17 cellular contexts compared by ENCODE assay signal in the genomic region with DNA sequence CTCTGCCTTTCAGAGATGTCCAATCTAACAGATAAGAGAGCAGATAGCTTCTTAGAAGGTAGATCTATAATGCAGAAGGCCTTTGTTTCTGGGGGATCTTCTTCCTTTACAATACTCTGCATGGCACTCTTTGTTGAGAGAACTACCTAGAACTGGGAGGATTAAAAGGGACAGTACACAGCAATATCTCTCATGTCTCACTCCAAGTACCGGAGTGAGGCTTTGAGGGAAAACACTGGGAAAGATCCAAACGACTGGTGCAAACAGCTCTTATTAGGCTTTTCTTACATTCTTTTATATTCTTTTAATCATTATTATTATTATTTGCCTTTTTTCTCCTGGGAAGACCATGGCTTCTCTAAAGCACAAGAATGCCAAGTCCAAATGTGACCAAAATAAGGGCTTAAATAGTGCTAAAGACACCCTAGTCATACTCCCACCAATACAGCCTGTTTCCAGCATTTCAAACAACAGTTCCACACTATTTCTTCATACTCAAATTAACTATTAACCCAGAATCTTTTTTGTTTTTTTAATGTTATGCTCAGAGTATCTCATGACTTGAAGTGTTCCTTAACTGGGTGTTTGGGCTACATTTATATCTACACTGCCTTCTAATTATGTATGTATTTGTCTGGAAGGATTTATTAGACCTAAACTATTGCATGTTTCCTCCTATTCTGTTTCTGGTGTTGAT. TPM values are rescaled to one million over a fixed set of nuclear protein-coding genes. Genes with fewer than 3 reads are reported as not detected.
DNase-seq lines count a peak whose midpoint lies in the region; ATAC-seq and TF ChIP-seq lines count a peak whose summit lies in the region.
"Had no signal": no experiment of that assay in that cellular context is flagged by ENCODE, and none has a peak within 500 bp of the region (broad histone marks: within the 10 kb centered on the region; RNA-seq: fewer than 3 reads in every experiment).

No MANE protein-coding gene starts in this region.

- peak overlapping the region; percentile 40 for H3K4me3 Mint-ChIP-seq in natural killer cell treated with Interleukin-12 subunit alpha and Interleukin-12 subunit beta and Interleukin-15 and Interleukin-18, amount 100 ng/mL, for 72 hours
- H3K4me3 Mint-ChIP-seq in natural killer cell, result no peak overlapping the region
- no peak overlapping the region for H3K4me3 Mint-ChIP-seq in activated T-helper 2 cell treated with anti-CD3 and anti-CD28 coated beads, Interferon-gamma antibody, Interleukin-2, Interleukin-4, amounts not matched to agents 10 μg/mL and 5 μg/mL and 100 μg/mL, durations not matched to agents 14 hours and 24 hours and 36 hours (ENCODE audit: low read depth)
- no peak overlapping the region for H3K4me3 Mint-ChIP-seq in stimulated activated naive B cell treated with anti-CD40 and anti-IgM and Interleukin-4, amounts not matched to agents 10 μg/mL and 1 μg/mL and 100 μg/mL, for 72 hours
- H3K4me3 Mint-ChIP-seq: CD4-positive, alpha-beta memory T cell had no signal

- peaks cover 8% of the 10 kb centered on the region for H3K9me3 Mint-ChIP-seq in natural killer cell treated with Interleukin-12 subunit alpha and Interleukin-12 subunit beta and Interleukin-15 and Interleukin-18, amount 100 ng/mL, for 72 hours
- peaks cover 0 to 3% of the 10 kb centered on the region in 2 donors for H3K9me3 Mint-ChIP-seq in natural killer cell
- peaks cover 29% of the 10 kb centered on the region for H3K9me3 Mint-ChIP-seq in activated T-helper 2 cell treated with anti-CD3 and anti-CD28 coated beads, Interferon-gamma antibody, Interleukin-2, Interleukin-4, amounts not matched to agents 10 μg/mL and 5 μg/mL and 100 μg/mL, durations not matched to agents 14 hours and 24 hours and 36 hours
- H3K9me3 Mint-ChIP-seq in stimulated activated naive B cell treated with anti-CD40 and anti-IgM and Interleukin-4, amounts not matched to agents 10 μg/mL and 1 μg/mL and 100 μg/mL, for 72 hours, result peaks cover 11 to 15% of the 10 kb centered on the region in 2 donors

- H3K4me1 Mint-ChIP-seq in natural killer cell treated with Interleukin-12 subunit alpha and Interleukin-12 subunit beta and Interleukin-15 and Interleukin-18, amount 100 ng/mL, for 72 hours (ENCODE audit: low read depth in 2 of 2), result peaks cover 13 to 17% of the 10 kb centered on the region in 2 donors
- H3K4me1 Mint-ChIP-seq in natural killer cell, result peaks cover 6 to 10% of the 10 kb centered on the region in 2 donors
- H3K4me1 Mint-ChIP-seq in activated T-helper 2 cell treated with anti-CD3 and anti-CD28 coated beads, Interferon-gamma antibody, Interleukin-2, Interleukin-4, amounts not matched to agents 10 μg/mL and 5 μg/mL and 100 μg/mL, durations not matched to agents 14 hours and 24 hours and 36 hours (ENCODE audit: low read depth), result peaks cover 26% of the 10 kb centered on the region
- peaks cover 7 to 24% of the 10 kb centered on the region in 2 donors for H3K4me1 Mint-ChIP-seq in stimulated activated naive B cell treated with anti-CD40 and anti-IgM and Interleukin-4, amounts not matched to agents 10 μg/mL and 1 μg/mL and 100 μg/mL, for 72 hours
- H3K4me1 Mint-ChIP-seq: CD4-positive, alpha-beta memory T cell had no signal

- no peaks in the 10 kb centered on the region for H3K27me3 Mint-ChIP-seq in natural killer cell treated with Interleukin-12 subunit alpha and Interleukin-12 subunit beta and Interleukin-15 and Interleukin-18, amount 100 ng/mL, for 72 hours
- no peaks in the 10 kb centered on the region for H3K27me3 Mint-ChIP-seq in natural killer cell (ENCODE audit: low read depth in 2 of 2)
- no peaks in the 10 kb centered on the region for H3K27me3 Mint-ChIP-seq in activated T-helper 2 cell treated with anti-CD3 and anti-CD28 coated beads, Interferon-gamma antibody, Interleukin-2, Interleukin-4, amounts not matched to agents 10 μg/mL and 5 μg/mL and 100 μg/mL, durations not matched to agents 14 hours and 24 hours and 36 hours (ENCODE audit: low read depth)
- no peaks in the 10 kb centered on the region for H3K27me3 Mint-ChIP-seq in stimulated activated naive B cell treated with anti-CD40 and anti-IgM and Interleukin-4, amounts not matched to agents 10 μg/mL and 1 μg/mL and 100 μg/mL, for 72 hours
- H3K27me3 Mint-ChIP-seq: CD4-positive, alpha-beta memory T cell had no signal

- DNase-seq in natural killer cell treated with Interleukin-12 subunit alpha and Interleukin-12 subunit beta and Interleukin-15 and Interleukin-18, amount 100 ng/mL, for 72 hours (ENCODE audit: low spot score), result no peak
- no peak for DNase-seq in natural killer cell
- no peak for DNase-seq in activated T-helper 2 cell treated with anti-CD3 and anti-CD28 coated beads, Interferon-gamma antibody, Interleukin-2, Interleukin-4, amounts not matched to agents 10 μg/mL and 5 μg/mL and 100 μg/mL, durations not matched to agents 14 hours and 24 hours and 36 hours (ENCODE audit: low spot score)
- DNase-seq in stimulated activated naive B cell treated with anti-CD40 and anti-IgM and Interleukin-4, amounts not matched to agents 10 μg/mL and 1 μg/mL and 100 μg/mL, for 72 hours, result no peak
- DNase-seq in NCI-H128 (lab: John Stamatoyannopoulos, UW; ENCODE audit: unreplicated experiment), result no peak
- DNase-seq: BE2C; CD4-positive, alpha-beta memory T cell; DND-41; GF-D8; KG1; NCI-H1048; NCI-H1694; NCI-H2107; NCI-H446 had no signal

- intact Hi-C loops in natural killer cell (cut with micrococcal nuclease), result no loop called here
- intact Hi-C loops in activated T-helper 2 cell treated with anti-CD3 and anti-CD28 coated beads, Interferon-gamma antibody, Interleukin-2, Interleukin-4, amounts not matched to agents 10 μg/mL and 5 μg/mL and 100 μg/mL, durations not matched to agents 14 hours and 24 hours and 36 hours (cut with micrococcal nuclease), result loop anchor here (1.0 to 10.0 kb wide), 4 partner anchors 36 to 1297 kb away; a partner anchor contains a TSS

- H3K27ac Mint-ChIP-seq in natural killer cell treated with Interleukin-12 subunit alpha and Interleukin-12 subunit beta and Interleukin-15 and Interleukin-18, amount 100 ng/mL, for 72 hours, result peak overlapping the region; percentile 12 to 76
- H3K27ac Mint-ChIP-seq in natural killer cell, result peak overlapping the region in 1 of 2 donors; percentile 5
- H3K27ac Mint-ChIP-seq in activated T-helper 2 cell treated with anti-CD3 and anti-CD28 coated beads, Interferon-gamma antibody, Interleukin-2, Interleukin-4, amounts not matched to agents 10 μg/mL and 5 μg/mL and 100 μg/mL, durations not matched to agents 14 hours and 24 hours and 36 hours, result peak overlapping the region; percentile 44
- H3K27ac Mint-ChIP-seq in stimulated activated naive B cell treated with anti-CD40 and anti-IgM and Interleukin-4, amounts not matched to agents 10 μg/mL and 1 μg/mL and 100 μg/mL, for 72 hours, result peak overlapping the region; percentile 57
- H3K27ac Mint-ChIP-seq: CD4-positive, alpha-beta memory T cell had no signal

- H3K36me3 Mint-ChIP-seq in natural killer cell treated with Interleukin-12 subunit alpha and Interleukin-12 subunit beta and Interleukin-15 and Interleukin-18, amount 100 ng/mL, for 72 hours, result peaks cover 20% of the 10 kb centered on the region
- H3K36me3 Mint-ChIP-seq in natural killer cell, result peaks cover 15% of the 10 kb centered on the region
- peaks cover 47% of the 10 kb centered on the region for H3K36me3 Mint-ChIP-seq in activated T-helper 2 cell treated with anti-CD3 and anti-CD28 coated beads, Interferon-gamma antibody, Interleukin-2, Interleukin-4, amounts not matched to agents 10 μg/mL and 5 μg/mL and 100 μg/mL, durations not matched to agents 14 hours and 24 hours and 36 hours (ENCODE audit: low read depth)
- H3K36me3 Mint-ChIP-seq in stimulated activated naive B cell treated with anti-CD40 and anti-IgM and Interleukin-4, amounts not matched to agents 10 μg/mL and 1 μg/mL and 100 μg/mL, for 72 hours, result peaks cover 17 to 23% of the 10 kb centered on the region in 2 donors

- TF ChIP-seq CTCF in natural killer cell (IDR thresholded peaks at IDR 0.05), result no peak

- ATAC-seq in natural killer cell treated with Interleukin-12 subunit alpha and Interleukin-12 subunit beta and Interleukin-15 and Interleukin-18, amount 100 ng/mL, for 72 hours, result no peak
- ATAC-seq in natural killer cell (no peak), HG02938 (IDR thresholded peaks at IDR 0.05; ENCODE audit: unreplicated experiment) (peak; percentile 4), GM21529 (IDR thresholded peaks at IDR 0.05; ENCODE audit: unreplicated experiment) (no peak)
- ATAC-seq in stimulated activated naive B cell treated with anti-CD40 and anti-IgM and Interleukin-4, amounts not matched to agents 10 μg/mL and 1 μg/mL and 100 μg/mL, for 72 hours (replicated peaks), result no peak
- ATAC-seq: Right ventricle myocardium inferior had no signal

RNA-seq across cellular contexts. Expression of a gene that starts 52.7 kb away (rescaled TPM):
- 10 to 100 TPM; 29.2 to 33.9 TPM for total RNA-seq in natural killer cell treated with Interleukin-12 subunit alpha and Interleukin-12 subunit beta and Interleukin-15 and Interleukin-18, amount 100 ng/mL, for 72 hours
- total RNA-seq in natural killer cell, result 10 to 100 TPM; 28.7 to 34.4 (median 30.3) TPM
- total RNA-seq in activated T-helper 2 cell treated with anti-CD3 and anti-CD28 coated beads, Interferon-gamma antibody, Interleukin-2, Interleukin-4, amounts not matched to agents 10 μg/mL and 5 μg/mL and 100 μg/mL, durations not matched to agents 14 hours and 24 hours and 36 hours, result 17.4 and 21.6 TPM in 2 replicates

RNA-seq across cellular contexts. Expression of a gene that starts 53.2 kb away (rescaled TPM):
- 10 to 100 TPM; 10.7 to 12.6 TPM for total RNA-seq in natural killer cell treated with Interleukin-12 subunit alpha and Interleukin-12 subunit beta and Interleukin-15 and Interleukin-18, amount 100 ng/mL, for 72 hours
- 10 to 100 TPM in 1 of 3 donors, 1 to 10 TPM in 2; 5.6 to 11.1 (median 9.2) TPM for total RNA-seq in natural killer cell
- total RNA-seq in activated T-helper 2 cell treated with anti-CD3 and anti-CD28 coated beads, Interferon-gamma antibody, Interleukin-2, Interleukin-4, amounts not matched to agents 10 μg/mL and 5 μg/mL and 100 μg/mL, durations not matched to agents 14 hours and 24 hours and 36 hours, result 8.3 and 9.8 TPM in 2 replicates
